ENCODE assay signal across 13 cellular contexts in the genomic region with DNA sequence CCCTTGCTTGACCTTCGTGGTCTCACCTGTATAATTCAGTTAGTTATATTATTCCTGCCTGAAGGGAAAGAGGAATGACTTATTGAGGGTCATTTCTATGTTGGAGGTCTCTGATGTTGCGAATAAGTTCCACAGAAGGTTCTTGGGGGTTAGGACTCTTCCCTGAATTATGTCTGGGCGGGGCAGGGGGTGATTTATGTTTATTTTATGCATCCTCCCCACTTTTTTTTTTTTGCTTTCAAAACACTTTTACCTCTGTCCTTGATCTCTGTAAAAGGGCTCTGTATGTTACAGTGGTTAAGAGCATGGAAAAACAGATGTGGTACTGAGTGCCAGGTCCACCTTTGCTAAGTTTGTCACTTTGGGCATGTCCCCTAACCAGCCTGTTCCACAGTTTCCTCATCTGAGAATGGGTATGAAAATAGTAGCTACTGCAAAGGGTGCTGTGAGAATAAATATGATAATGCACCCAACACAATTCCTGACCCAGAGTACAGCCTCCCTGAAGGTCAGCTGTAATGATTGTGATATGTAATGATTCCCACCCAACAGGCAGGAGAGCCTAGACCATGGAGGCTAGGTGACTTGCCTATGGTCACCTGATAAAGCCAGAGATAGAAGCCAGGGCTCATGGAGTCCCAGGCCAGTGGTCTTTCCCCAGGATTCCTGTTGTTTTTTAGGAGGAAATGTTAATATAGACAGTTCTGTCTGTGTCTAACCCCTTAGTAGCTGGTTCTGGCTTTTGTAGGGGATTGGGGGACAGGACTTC. TPM values are rescaled to one million over a fixed set of nuclear protein-coding genes. Genes with fewer than 3 reads are reported as not detected.
DNase-seq lines count a peak whose midpoint lies in the region; ATAC-seq, FAIRE-seq and TF ChIP-seq lines count a peak whose summit lies in the region.
"Had no signal": no experiment of that assay in that cellular context is flagged by ENCODE, and none has a peak within 500 bp of the region (broad histone marks: within the 10 kb centered on the region; RNA-seq: fewer than 3 reads in every experiment).

No MANE protein-coding gene starts in this region.

- H3K9ac ChIP-seq in IMR-90 (ENCODE audit: low read depth, low read length) (no peak overlapping the region), astrocyte (ENCODE audit: low read length) (peak overlapping the region; percentile 75), neuronal stem cell (ENCODE audit: low read depth, low read length, poor library complexity) (no peak overlapping the region)

- H3K23ac ChIP-seq in IMR-90 (ENCODE audit: low read depth, low read length) (peak overlapping the region; percentile 82), neuronal stem cell (ENCODE audit: low read depth, low read length, poor library complexity) (no peak overlapping the region)

- peaks cover 48% of the 10 kb centered on the region for H3K9me1 ChIP-seq in IMR-90 (ENCODE audit: insufficient read depth, low read length)

- in situ Hi-C loops in IMR-90 (cut with MboI; ENCODE audit: low sequenced_read_pairs): loop anchor here (5.0 kb wide), 1 partner anchor 48 kb away; no protein-coding TSS in a partner anchor

- H2AK9ac ChIP-seq in IMR-90 (replicated peaks; ENCODE audit: low read depth, low read length, poor library complexity): peak overlapping the region; percentile 86

- H4K20me1 ChIP-seq in IMR-90 (ENCODE audit: insufficient read depth, low read length): no peaks in the 10 kb centered on the region
- H4K20me1 ChIP-seq in astrocyte (ENCODE audit: insufficient read depth, low read length): no peaks in the 10 kb centered on the region

- H3K79me1 ChIP-seq in IMR-90 (ENCODE audit: low read depth in 1 of 2, low read length in 2 of 2) (peaks cover 26 to 82% of the 10 kb centered on the region in 2 experiments; a peak in 3 of 4 replicates), neuronal stem cell (ENCODE audit: low read depth, low read length) (no peaks in the 10 kb centered on the region)

- FAIRE-seq in astrocyte (lab: Jason Lieb, UNC): no peak

- intact Hi-C loops in CD4-positive, alpha-beta T cell (cut with DNase I, micrococcal nuclease): loop anchor here (2.0 to 5.0 kb wide), 6 partner anchors 14 to 66 kb away; partner anchors contain the start of gene IRF1 (in 1 of the 2)
- intact Hi-C loops in IMR-90 (cut with micrococcal nuclease): loop anchor here (5.0 kb wide), 1 partner anchor 33 kb away; no protein-coding TSS in a partner anchor

- H3K27me3 ChIP-seq in CD4-positive, alpha-beta T cell (ENCODE audit: control insufficient read depth, insufficient read depth, low read length): no peaks in the 10 kb centered on the region
- H3K27me3 ChIP-seq in IMR-90 (ENCODE audit: control insufficient read depth, insufficient read depth, low read length): no peaks in the 10 kb centered on the region
- H3K27me3 ChIP-seq in astrocyte (ENCODE audit: insufficient read depth, low read length): no peaks in the 10 kb centered on the region
- no peaks in the 10 kb centered on the region for H3K27me3 ChIP-seq in neuronal stem cell (ENCODE audit: control insufficient read depth in 3 of 3, insufficient read depth in 3 of 3, low read depth in 1 of 3, low read length in 3 of 3)

- H2BK12ac ChIP-seq in neuronal stem cell (ENCODE audit: low read length): no peak overlapping the region

- peak overlapping the region; percentile 97 for H2AK5ac ChIP-seq in IMR-90 (ENCODE audit: low read depth, low read length)
- H2AK5ac ChIP-seq in neuronal stem cell (ENCODE audit: low read depth, low read length): no peak overlapping the region

- H4K91ac ChIP-seq in IMR-90 (ENCODE audit: insufficient read depth, low read depth, low read length): peak overlapping the region; percentile 83
- no peak overlapping the region for H4K91ac ChIP-seq in neuronal stem cell (ENCODE audit: low read depth, low read length, poor library complexity)

- H3K4me2 ChIP-seq in IMR-90 (ENCODE audit: low read depth, low read length) (no peak overlapping the region), astrocyte (ENCODE audit: low read length) (no peak overlapping the region), neuronal stem cell (ENCODE audit: insufficient read depth, low read length, poor library complexity, severe bottlenecking) (no peak overlapping the region)

- peak overlapping the region; percentile 23 for H2AFZ ChIP-seq in IMR-90 (replicated peaks; ENCODE audit: low read length, poor library complexity)
- H2AFZ ChIP-seq in astrocyte (ENCODE audit: low read depth, low read length): no peak overlapping the region
- no peak overlapping the region for H2AFZ ChIP-seq in neuronal stem cell (ENCODE audit: low read length)

- H3K4me1 ChIP-seq in IMR-90 (ENCODE audit: control insufficient read depth, insufficient read depth, low read length) (peaks cover 54% of the 10 kb centered on the region), astrocyte (ENCODE audit: insufficient read depth, low read length) (peaks cover 63% of the 10 kb centered on the region), neuronal stem cell (ENCODE audit: control insufficient read depth in 2 of 2, insufficient read depth in 1 of 2, low read depth in 1 of 2, low read length in 2 of 2) (peaks cover 4 to 7% of the 10 kb centered on the region in 2 donors)

- peak overlapping the region; percentile 93 for H3K27ac Mint-ChIP-seq in CD4-positive, alpha-beta T cell
- H3K27ac Mint-ChIP-seq in astrocyte (ENCODE audit: unreplicated experiment): peak overlapping the region; percentile 91

- TF ChIP-seq RAD21 in IMR-90 (IDR thresholded peaks at IDR 0.05; ENCODE audit: low read length): no peak

- H3K4me3 ChIP-seq in IMR-90 (ENCODE audit: insufficient read depth, low read depth, low read length): no peak overlapping the region
- no peak overlapping the region for H3K4me3 ChIP-seq in astrocyte (ENCODE audit: insufficient read depth, low read depth, low read length)
- no peak overlapping the region for H3K4me3 ChIP-seq in neuronal stem cell (ENCODE audit: low read length in 2 of 2)

- H2BK5ac ChIP-seq in IMR-90 (ENCODE audit: low read depth, low read length, poor library complexity, severe bottlenecking): peak overlapping the region; percentile 94
- no peak overlapping the region for H2BK5ac ChIP-seq in neuronal stem cell (ENCODE audit: low read length)

- TF ChIP-seq CTCF in CD4-positive, alpha-beta T cell (IDR thresholded peaks at IDR 0.05): no peak
- no peak for TF ChIP-seq CTCF in IMR-90 (conservative IDR thresholded peaks at IDR 0.05; ENCODE audit: low read depth, low read length)
- no peak for TF ChIP-seq CTCF in astrocyte (IDR thresholded peaks at IDR 0.05; ENCODE audit: insufficient read depth, low read depth, low read length)

- no peak for DNase-seq in CD4-positive, alpha-beta T cell
- DNase-seq in IMR-90: no peak
- no peak for DNase-seq in astrocyte (ENCODE audit: low read depth)
- no peak for DNase-seq in neuronal stem cell (ENCODE audit: low spot score)
- DNase-seq in caudate nucleus (lab: John Stamatoyannopoulos, UW): no peak
- DNase-seq in anterior cingulate cortex (lab: John Stamatoyannopoulos, UW): no peak
- no peak for DNase-seq in A172 (ENCODE audit: low spot score)
- DNase-seq: central memory CD4-positive, alpha-beta T cell; DMS153; NCI-H2081; stimulated activated CD4-positive, alpha-beta T cell treated with anti-CD3 and anti-CD28 coated beads, Interleukin-4, amount 100 ng/mL, for 4 hours had no signal

- H3K14ac ChIP-seq in IMR-90 (replicated peaks; ENCODE audit: low read depth, low read length): peak overlapping the region; percentile 84
- no peak overlapping the region for H3K14ac ChIP-seq in neuronal stem cell (ENCODE audit: low read length)

- no TSS peak for BruUV-seq in IMR-90 (replicated peaks; lab: Mats Ljungman, UMichigan)

- no CpG with 5 or more reads among the region's 3 CpGs for WGBS in IMR-90 (ENCODE audit: extremely low coverage in 2 of 2, insufficient read length in 1 of 2), 2 experiments
- WGBS in neuronal stem cell (ENCODE audit: extremely low coverage in 2 of 2, insufficient read length in 2 of 2, insufficient replicate concordance in 1 of 2), 2 donors: no CpG with 5 or more reads among the region's 3 CpGs

- H2BK120ac ChIP-seq in IMR-90 (ENCODE audit: low read depth, low read length) (peak overlapping the region; percentile 95), neuronal stem cell (ENCODE audit: low read depth, low read length) (no peak overlapping the region)

- H4K8ac ChIP-seq in IMR-90 (ENCODE audit: low read depth in 2 of 2, low read length in 2 of 2) (peak overlapping the region in 1 of 2 experiments; percentile 85; a peak in 2 of 4 replicates), neuronal stem cell (ENCODE audit: low read depth, low read length) (no peak overlapping the region)

- TF ChIP-seq POLR2A in IMR-90 (IDR thresholded peaks at IDR 0.05; ENCODE audit: low read depth, low read length): no peak

- H3K18ac ChIP-seq in IMR-90 (ENCODE audit: low read depth, low read length) (peak overlapping the region; percentile 75), neuronal stem cell (ENCODE audit: low read length) (peak overlapping the region; percentile 81)

- no peak overlapping the region for H3K56ac ChIP-seq in IMR-90 (ENCODE audit: extremely low read depth, insufficient read depth, low read length)

- no peaks in the 10 kb centered on the region for H3K9me3 ChIP-seq in CD4-positive, alpha-beta T cell (ENCODE audit: control insufficient read depth, low read length)
- H3K9me3 ChIP-seq in IMR-90 (ENCODE audit: control insufficient read depth, insufficient read depth, low read length) (no peaks in the 10 kb centered on the region), astrocyte (ENCODE audit: insufficient read depth, low read depth, low read length) (no peaks in the 10 kb centered on the region), neuronal stem cell (replicated peaks in 1 of 2; ENCODE audit: control insufficient read depth in 2 of 2, insufficient read depth in 1 of 2, low read depth in 1 of 2, low read length in 2 of 2) (no peaks in the 10 kb centered on the region)

- H3K9me3 Mint-ChIP-seq in CD4-positive, alpha-beta T cell: no peaks in the 10 kb centered on the region
- no peaks in the 10 kb centered on the region for H3K9me3 Mint-ChIP-seq in astrocyte (ENCODE audit: unreplicated experiment)
- H3K9me3 Mint-ChIP-seq: neural crest cell had no signal

- H3K27ac ChIP-seq in CD4-positive, alpha-beta T cell (ENCODE audit: low read depth, low read length): peak overlapping the region; percentile 78
- H3K27ac ChIP-seq in IMR-90 (ENCODE audit: insufficient read depth, low read length) (peak overlapping the region; percentile 63), astrocyte (ENCODE audit: low read depth, low read length) (peak overlapping the region; percentile 95), neuronal stem cell (replicated peaks; ENCODE audit: low read length) (no peak overlapping the region), caudate nucleus (ENCODE audit: low read depth, low read length) (no peak overlapping the region)

- peaks cover 8% of the 10 kb centered on the region for H3K79me2 ChIP-seq in astrocyte (ENCODE audit: insufficient read depth, low read length)

- CTCF ChIA-PET in CD4-positive, alpha-beta T cell (lab: Charles Lee): interaction anchor here (1.3 kb wide), 1 partner anchor 9 kb away, joined by 4 read pairs; no protein-coding TSS in a partner anchor
- CTCF ChIA-PET in IMR-90 (lab: Yijun Ruan, JAX): interaction anchor here (2.2 kb wide), 1 partner anchor 66 kb away, joined by 5 read pairs; the partner anchor contains the start of gene IRF1

- H4K5ac ChIP-seq in IMR-90 (ENCODE audit: low read depth, low read length): peak overlapping the region; percentile 62

- H3K4me3 Mint-ChIP-seq in CD4-positive, alpha-beta T cell: peak overlapping the region; percentile 35
- H3K4me3 Mint-ChIP-seq in astrocyte (ENCODE audit: unreplicated experiment): no peak overlapping the region
- H3K4me3 Mint-ChIP-seq: neural crest cell had no signal

- no peaks in the 10 kb centered on the region for H3K27me3 Mint-ChIP-seq in CD4-positive, alpha-beta T cell
- no peaks in the 10 kb centered on the region for H3K27me3 Mint-ChIP-seq in astrocyte (ENCODE audit: low read depth, unreplicated experiment)

- H3K4ac ChIP-seq in IMR-90 (ENCODE audit: low read depth, low read length) (peak overlapping the region; percentile 88), neuronal stem cell (ENCODE audit: low read length) (no peak overlapping the region)

- H2BK20ac ChIP-seq in IMR-90 (ENCODE audit: low read depth, low read length): peak overlapping the region; percentile 96

- POLR2A ChIA-PET in CD4-positive, alpha-beta T cell (lab: Charles Lee): interaction anchor here (1.1 to 20.0 kb wide), 8 partner anchors 9 to 72 kb away, joined by 3 to 645 read pairs (median 46); partner anchors contain the start of gene IRF1
- POLR2A ChIA-PET in IMR-90 (lab: Charles Lee; ENCODE audit: unreplicated experiment): no interaction called here

- H2BK15ac ChIP-seq in IMR-90 (ENCODE audit: low read depth, low read length) (peak overlapping the region; percentile 82; the same call in 2 of the 3 replicates), neuronal stem cell (ENCODE audit: low read length) (no peak overlapping the region)

- H3K4me1 Mint-ChIP-seq in CD4-positive, alpha-beta T cell (ENCODE audit: low read depth): peaks cover 97% of the 10 kb centered on the region
- peaks cover 78% of the 10 kb centered on the region for H3K4me1 Mint-ChIP-seq in astrocyte (ENCODE audit: low read depth, unreplicated experiment)

- dilution Hi-C loops in IMR-90 (cut with HindIII; ENCODE audit: low sequenced_read_pairs, unreplicated experiment): no loop called here

- H3K36me3 ChIP-seq in IMR-90 (ENCODE audit: control insufficient read depth, insufficient read depth, low read length) (peaks cover 2% of the 10 kb centered on the region; the same call in 1 of the 2 replicates), astrocyte (ENCODE audit: insufficient read depth, low read length) (no peaks in the 10 kb centered on the region), neuronal stem cell (replicated peaks in 1 of 2; ENCODE audit: control insufficient read depth in 2 of 2, insufficient read depth in 2 of 2, low read length in 2 of 2) (no peaks in the 10 kb centered on the region)

- ATAC-seq in CD4-positive, alpha-beta T cell (ENCODE audit: poor library complexity): no peak
- ATAC-seq in IMR-90 (ENCODE audit: low read depth) (no peak), GM18909 (IDR thresholded peaks at IDR 0.05; ENCODE audit: poor library complexity, unreplicated experiment) (no peak)

- peaks cover 50% of the 10 kb centered on the region for H3K36me3 Mint-ChIP-seq in CD4-positive, alpha-beta T cell (ENCODE audit: low read depth)
- H3K36me3 Mint-ChIP-seq in astrocyte (ENCODE audit: low read depth, unreplicated experiment): peaks cover 7% of the 10 kb centered on the region

RNA-seq across cellular contexts. Expression of gene SLC22A5, which starts 54.8 kb away (rescaled TPM):
- 1 to 10 TPM; 4.3 to 4.5 TPM for total RNA-seq in CD4-positive, alpha-beta T cell
- total RNA-seq in IMR-90 (2012; rRNA removed) (3.6 and 6.1 TPM in 2 replicates), astrocyte (5.8 and 8.3 TPM in 2 replicates)
- 6.0 and 7.1 TPM in 2 replicates for polyA plus RNA-seq in IMR-90 (2012; rRNA removed)
- 1.3 and 4.2 TPM in 2 replicates for polyA plus RNA-seq in IMR-90 (2012; cell fraction: cytosol; rRNA removed)
- polyA plus RNA-seq in IMR-90 (2012; cell fraction: nucleus; rRNA removed; ENCODE audit: low replicate concordance): 28.5 and 37.6 TPM in 2 replicates
- polyA plus RNA-seq in neuronal stem cell (2013, experiment 1 of 2): 2.5 TPM
- polyA plus RNA-seq in neuronal stem cell (2013, experiment 2 of 2): 1.9 TPM
- total RNA-seq in A172 (2014; rRNA removed; shearing (Covaris generic)): 5.7 and 5.9 TPM in 2 replicates

Comparison
In these comparisons a context has a peak if more than half of its experiments do, and no peak if none do; other contexts are left out.
1. H3K27ac ChIP-seq: peak in CD4-positive, alpha-beta T cell (single experiment), IMR-90 (single experiment) and astrocyte (single experiment); none in neuronal stem cell (single experiment) and caudate nucleus (single experiment).